Comparison of ENCODE assay signal across 16 cellular contexts in genomic region chrX:30781711-30782444, GRCh38.
DNase-seq lines count a peak whose midpoint lies in the region; ATAC-seq, FAIRE-seq and TF ChIP-seq lines count a peak whose summit lies in the region.
"Had no signal": no experiment of that assay in that cellular context is flagged by ENCODE, and none has a peak within 500 bp of the region (broad histone marks: within the 10 kb centered on the region; RNA-seq: fewer than 3 reads in every experiment).

No MANE protein-coding gene starts in this region.

- peaks cover 31% of the 10 kb centered on the region for H3K4me1 Mint-ChIP-seq in activated T-cell treated with anti-CD3 and anti-CD28 coated beads, Interleukin-2, amount 50 U/mL, for 72 hours (ENCODE audit: low read depth)
- peaks cover 15% of the 10 kb centered on the region for H3K4me1 Mint-ChIP-seq in activated naive CD8-positive, alpha-beta T cell treated with anti-CD3 and anti-CD28 coated beads for 36 hours
- H3K4me1 Mint-ChIP-seq in stimulated activated naive B cell treated with anti-CD40 and anti-IgM and Interleukin-4, amounts not matched to agents 10 μg/mL and 1 μg/mL and 100 μg/mL, for 72 hours, result no peaks in the 10 kb centered on the region

- FAIRE-seq in RCC 7860 (lab: Jason Lieb, UNC) (no peak), urothelium cell line (lab: Jason Lieb, UNC) (no peak)
- FAIRE-seq: K562 had no signal

- H3K9me3 ChIP-seq in HEK293 (ENCODE audit: control insufficient read depth, insufficient read depth, low read depth, low read length), result no peaks in the 10 kb centered on the region; the same call in none of the 2 replicates
- H3K9me3 ChIP-seq: Peyer's patch had no signal

- H3K27ac ChIP-seq in HEK293 (ENCODE audit: extremely low read depth, low read depth, low read length), result no peak overlapping the region
- H3K27ac ChIP-seq: Peyer's patch had no signal

- no peaks in the 10 kb centered on the region for H3K4me1 ChIP-seq in HEK293 (ENCODE audit: control insufficient read depth, insufficient read depth, low read length)
- H3K4me1 ChIP-seq: Peyer's patch had no signal

- CTCF ChIA-PET in HEK293 (lab: Yijun Ruan, JAX), result no interaction called here

- POLR2A ChIA-PET in HEK293 (lab: Yijun Ruan, JAX), result no interaction called here

- no peak overlapping the region for H3K4me3 ChIP-seq in HEK293 (ENCODE audit: low read depth, low read length)
- H3K4me3 ChIP-seq: K562, Peyer's patch had no signal

- no peak for TF ChIP-seq CTCF in HEK293 (tag by site-specific recombination; IDR thresholded peaks at IDR 0.05)

- peak overlapping the region in 1 of 2 donors; percentile 41 for H3K4me3 Mint-ChIP-seq in activated T-cell treated with anti-CD3 and anti-CD28 coated beads, Interleukin-2, amount 50 U/mL, for 72 hours
- no peak overlapping the region for H3K4me3 Mint-ChIP-seq in activated naive CD8-positive, alpha-beta T cell treated with anti-CD3 and anti-CD28 coated beads for 36 hours
- no peak overlapping the region for H3K4me3 Mint-ChIP-seq in stimulated activated naive B cell treated with anti-CD40 and anti-IgM and Interleukin-4, amounts not matched to agents 10 μg/mL and 1 μg/mL and 100 μg/mL, for 72 hours
- H3K4me3 Mint-ChIP-seq: CD8-positive, alpha-beta T cell had no signal

- H3K9me3 Mint-ChIP-seq in activated T-cell treated with anti-CD3 and anti-CD28 coated beads, Interleukin-2, amount 50 U/mL, for 72 hours, result peaks cover 0 to 3% of the 10 kb centered on the region in 2 donors
- peaks cover 2% of the 10 kb centered on the region for H3K9me3 Mint-ChIP-seq in activated naive CD8-positive, alpha-beta T cell treated with anti-CD3 and anti-CD28 coated beads for 36 hours
- H3K9me3 Mint-ChIP-seq in stimulated activated naive B cell treated with anti-CD40 and anti-IgM and Interleukin-4, amounts not matched to agents 10 μg/mL and 1 μg/mL and 100 μg/mL, for 72 hours, result no peaks in the 10 kb centered on the region
- H3K9me3 Mint-ChIP-seq: CD8-positive, alpha-beta T cell had no signal

- H3K27ac Mint-ChIP-seq in activated T-cell treated with anti-CD3 and anti-CD28 coated beads, Interleukin-2, amount 50 U/mL, for 72 hours, result peak overlapping the region; percentile 81
- peak overlapping the region; percentile 68 for H3K27ac Mint-ChIP-seq in activated naive CD8-positive, alpha-beta T cell treated with anti-CD3 and anti-CD28 coated beads for 36 hours
- no peak overlapping the region for H3K27ac Mint-ChIP-seq in stimulated activated naive B cell treated with anti-CD40 and anti-IgM and Interleukin-4, amounts not matched to agents 10 μg/mL and 1 μg/mL and 100 μg/mL, for 72 hours
- H3K27ac Mint-ChIP-seq: CD8-positive, alpha-beta T cell had no signal

- DNase-seq in activated T-cell treated with anti-CD3 and anti-CD28 coated beads, Interleukin-2, amount 50 U/mL, for 72 hours, result no peak
- no peak for DNase-seq in activated T-cell treated with anti-CD3 and anti-CD28 coated beads, Interleukin-2, amount 50 U/mL, for 1 hour
- peak; percentile 8 for DNase-seq in activated naive CD8-positive, alpha-beta T cell treated with anti-CD3 and anti-CD28 coated beads for 36 hours
- DNase-seq in stimulated activated naive B cell treated with anti-CD40 and anti-IgM and Interleukin-4, amounts not matched to agents 10 μg/mL and 1 μg/mL and 100 μg/mL, for 72 hours, result no peak
- DNase-seq in RCC 7860 (ENCODE audit: low spot score) (no peak), urothelium cell line (ENCODE audit: low spot score) (no peak)
- DNase-seq: CD8-positive, alpha-beta T cell; GOT3; NCI-H1092; NCI-H1694; NCI-H446 treated with DMSO at 0.1 percent for 48 hours; NCI-H748 treated with DMSO at 0.1 percent for 48 hours; Peyer's patch; SHP77 had no signal

- peaks cover 60% of the 10 kb centered on the region for H3K27me3 Mint-ChIP-seq in activated T-cell treated with anti-CD3 and anti-CD28 coated beads, Interleukin-2, amount 50 U/mL, for 72 hours (ENCODE audit: low read depth)
- H3K27me3 Mint-ChIP-seq in activated naive CD8-positive, alpha-beta T cell treated with anti-CD3 and anti-CD28 coated beads for 36 hours, result no peaks in the 10 kb centered on the region
- H3K27me3 Mint-ChIP-seq in stimulated activated naive B cell treated with anti-CD40 and anti-IgM and Interleukin-4, amounts not matched to agents 10 μg/mL and 1 μg/mL and 100 μg/mL, for 72 hours, result peaks cover 4 to 8% of the 10 kb centered on the region in 2 donors

- ATAC-seq in activated T-cell treated with anti-CD3 and anti-CD28 coated beads, Interleukin-2, amount 50 U/mL, for 72 hours (replicated peaks in 1 of 2), result peak; percentile 75 to 83
- peak; percentile 12 to 43 for ATAC-seq in stimulated activated naive B cell treated with anti-CD40 and anti-IgM and Interleukin-4, amounts not matched to agents 10 μg/mL and 1 μg/mL and 100 μg/mL, for 72 hours (replicated peaks)
- ATAC-seq: CD8-positive, alpha-beta T cell; K562 had no signal

- H3K36me3 Mint-ChIP-seq in activated T-cell treated with anti-CD3 and anti-CD28 coated beads, Interleukin-2, amount 50 U/mL, for 72 hours (ENCODE audit: insufficient read depth in 2 of 2), result peaks cover 1 to 2% of the 10 kb centered on the region in 2 donors
- peaks cover 7% of the 10 kb centered on the region for H3K36me3 Mint-ChIP-seq in activated naive CD8-positive, alpha-beta T cell treated with anti-CD3 and anti-CD28 coated beads for 36 hours
- no peaks in the 10 kb centered on the region for H3K36me3 Mint-ChIP-seq in stimulated activated naive B cell treated with anti-CD40 and anti-IgM and Interleukin-4, amounts not matched to agents 10 μg/mL and 1 μg/mL and 100 μg/mL, for 72 hours
- H3K36me3 Mint-ChIP-seq: CD8-positive, alpha-beta T cell had no signal

- H3K36me3 ChIP-seq in HEK293 (ENCODE audit: control insufficient read depth in 2 of 2, insufficient read depth in 1 of 2, low read length in 2 of 2), result peaks cover 0 to 3% of the 10 kb centered on the region in 2 experiments; a peak in 1 of 3 replicates
- H3K36me3 ChIP-seq: Peyer's patch had no signal

TF ChIP-seq in HEK293, 187 proteins besides CTCF, POLR2A, EP300 and RAD21:
- TF ChIP-seq ZNF148 (tag by site-specific recombination; IDR thresholded peaks at IDR 0.05; ENCODE audit: borderline replicate concordance) (no peak), SCRT1 (tag by site-specific recombination; IDR thresholded peaks at IDR 0.05; ENCODE audit: borderline replicate concordance) (0 out of 2 replicates have a peak, but pooled peaks have one; percentile 24)
